Comparison of ENCODE assay signal across 1 cellular context in the genomic region with DNA sequence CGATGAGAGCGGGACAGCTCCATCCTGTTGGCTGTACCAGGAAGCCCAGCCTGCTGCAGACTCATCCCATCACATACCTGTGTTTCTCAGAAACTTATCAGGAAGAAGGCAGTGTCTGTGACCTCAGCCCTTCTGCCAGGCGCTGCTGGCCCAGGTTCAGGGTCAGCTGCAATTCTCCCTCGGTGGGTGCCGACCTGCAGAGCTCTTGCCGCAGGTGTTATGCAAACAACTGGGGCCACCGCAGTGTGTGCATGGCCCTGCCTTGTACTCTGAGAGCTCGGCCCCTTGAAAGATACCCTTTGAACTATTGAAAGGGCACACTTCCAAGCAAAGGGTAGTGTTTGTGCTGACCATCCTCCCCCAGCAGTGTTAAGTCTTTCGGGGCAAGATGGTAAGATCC.
TF ChIP-seq lines count a peak whose summit lies in the region.

No MANE protein-coding gene starts in this region.

TF ChIP-seq in HepG2, 621 proteins besides CTCF, POLR2A, EP300 and RAD21 (continued from another document):
- TF ChIP-seq, protein P1, sequence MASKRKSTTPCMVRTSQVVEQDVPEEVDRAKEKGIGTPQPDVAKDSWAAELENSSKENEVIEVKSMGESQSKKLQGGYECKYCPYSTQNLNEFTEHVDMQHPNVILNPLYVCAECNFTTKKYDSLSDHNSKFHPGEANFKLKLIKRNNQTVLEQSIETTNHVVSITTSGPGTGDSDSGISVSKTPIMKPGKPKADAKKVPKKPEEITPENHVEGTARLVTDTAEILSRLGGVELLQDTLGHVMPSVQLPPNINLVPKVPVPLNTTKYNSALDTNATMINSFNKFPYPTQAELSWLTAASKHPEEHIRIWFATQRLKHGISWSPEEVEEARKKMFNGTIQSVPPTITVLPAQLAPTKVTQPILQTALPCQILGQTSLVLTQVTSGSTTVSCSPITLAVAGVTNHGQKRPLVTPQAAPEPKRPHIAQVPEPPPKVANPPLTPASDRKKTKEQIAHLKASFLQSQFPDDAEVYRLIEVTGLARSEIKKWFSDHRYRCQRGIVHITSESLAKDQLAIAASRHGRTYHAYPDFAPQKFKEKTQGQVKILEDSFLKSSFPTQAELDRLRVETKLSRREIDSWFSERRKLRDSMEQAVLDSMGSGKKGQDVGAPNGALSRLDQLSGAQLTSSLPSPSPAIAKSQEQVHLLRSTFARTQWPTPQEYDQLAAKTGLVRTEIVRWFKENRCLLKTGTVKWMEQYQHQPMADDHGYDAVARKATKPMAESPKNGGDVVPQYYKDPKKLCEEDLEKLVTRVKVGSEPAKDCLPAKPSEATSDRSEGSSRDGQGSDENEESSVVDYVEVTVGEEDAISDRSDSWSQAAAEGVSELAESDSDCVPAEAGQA (IDR thresholded peaks at IDR 0.05; ENCODE audit: low read depth), result 0 out of 2 replicates have a peak, but pooled peaks have one; percentile 31
- TF ChIP-seq, protein P1 (CRISPR knock-in tag; IDR thresholded peaks at IDR 0.05; ENCODE audit: borderline replicate concordance), result no peak
- TF ChIP-seq, protein P2, sequence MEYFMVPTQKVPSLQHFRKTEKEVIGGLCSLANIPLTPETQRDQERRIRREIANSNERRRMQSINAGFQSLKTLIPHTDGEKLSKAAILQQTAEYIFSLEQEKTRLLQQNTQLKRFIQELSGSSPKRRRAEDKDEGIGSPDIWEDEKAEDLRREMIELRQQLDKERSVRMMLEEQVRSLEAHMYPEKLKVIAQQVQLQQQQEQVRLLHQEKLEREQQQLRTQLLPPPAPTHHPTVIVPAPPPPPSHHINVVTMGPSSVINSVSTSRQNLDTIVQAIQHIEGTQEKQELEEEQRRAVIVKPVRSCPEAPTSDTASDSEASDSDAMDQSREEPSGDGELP (IDR thresholded peaks at IDR 0.05; ENCODE audit: borderline replicate concordance, low read depth), result peak; percentile 18; the same call in 1 of the 2 replicates
- TF ChIP-seq ZNF562 (CRISPR knock-in tag; IDR thresholded peaks at IDR 0.05; ENCODE audit: borderline replicate concordance), result no peak
- TF ChIP-seq, protein P3, sequence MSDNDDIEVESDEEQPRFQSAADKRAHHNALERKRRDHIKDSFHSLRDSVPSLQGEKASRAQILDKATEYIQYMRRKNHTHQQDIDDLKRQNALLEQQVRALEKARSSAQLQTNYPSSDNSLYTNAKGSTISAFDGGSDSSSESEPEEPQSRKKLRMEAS (IDR thresholded peaks at IDR 0.05), result peak; percentile 56; the same call in 1 of the 2 replicates
- TF ChIP-seq, protein P4, sequence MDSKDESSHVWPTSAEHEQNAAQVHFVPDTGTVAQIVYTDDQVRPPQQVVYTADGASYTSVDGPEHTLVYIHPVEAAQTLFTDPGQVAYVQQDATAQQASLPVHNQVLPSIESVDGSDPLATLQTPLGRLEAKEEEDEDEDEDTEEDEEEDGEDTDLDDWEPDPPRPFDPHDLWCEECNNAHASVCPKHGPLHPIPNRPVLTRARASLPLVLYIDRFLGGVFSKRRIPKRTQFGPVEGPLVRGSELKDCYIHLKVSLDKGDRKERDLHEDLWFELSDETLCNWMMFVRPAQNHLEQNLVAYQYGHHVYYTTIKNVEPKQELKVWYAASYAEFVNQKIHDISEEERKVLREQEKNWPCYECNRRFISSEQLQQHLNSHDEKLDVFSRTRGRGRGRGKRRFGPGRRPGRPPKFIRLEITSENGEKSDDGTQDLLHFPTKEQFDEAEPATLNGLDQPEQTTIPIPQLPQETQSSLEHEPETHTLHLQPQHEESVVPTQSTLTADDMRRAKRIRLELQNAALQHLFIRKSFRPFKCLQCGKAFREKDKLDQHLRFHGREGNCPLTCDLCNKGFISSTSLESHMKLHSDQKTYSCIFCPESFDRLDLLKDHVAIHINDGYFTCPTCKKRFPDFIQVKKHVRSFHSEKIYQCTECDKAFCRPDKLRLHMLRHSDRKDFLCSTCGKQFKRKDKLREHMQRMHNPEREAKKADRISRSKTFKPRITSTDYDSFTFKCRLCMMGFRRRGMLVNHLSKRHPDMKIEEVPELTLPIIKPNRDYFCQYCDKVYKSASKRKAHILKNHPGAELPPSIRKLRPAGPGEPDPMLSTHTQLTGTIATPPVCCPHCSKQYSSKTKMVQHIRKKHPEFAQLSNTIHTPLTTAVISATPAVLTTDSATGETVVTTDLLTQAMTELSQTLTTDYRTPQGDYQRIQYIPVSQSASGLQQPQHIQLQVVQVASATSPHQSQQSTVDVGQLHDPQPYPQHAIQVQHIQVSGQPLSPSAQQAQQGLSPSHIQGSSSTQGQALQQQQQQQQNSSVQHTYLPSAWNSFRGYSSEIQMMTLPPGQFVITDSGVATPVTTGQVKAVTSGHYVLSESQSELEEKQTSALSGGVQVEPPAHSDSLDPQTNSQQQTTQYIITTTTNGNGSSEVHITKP (CRISPR knock-in tag; IDR thresholded peaks at IDR 0.05; ENCODE audit: low read depth), result 0 out of 2 replicates have a peak, but pooled peaks have one; percentile 36
- 0 out of 2 replicates have a peak, but pooled peaks have one; percentile 55 for TF ChIP-seq ZNF772 (CRISPR knock-in tag; IDR thresholded peaks at IDR 0.05)
- peak; percentile 67; the same call in 1 of the 2 replicates for TF ChIP-seq ZNF644 (CRISPR knock-in tag; IDR thresholded peaks at IDR 0.05; ENCODE audit: low read depth)
- peak; percentile 58; the same call in 1 of the 2 replicates for TF ChIP-seq SOX5 (CRISPR knock-in tag; IDR thresholded peaks at IDR 0.05; ENCODE audit: borderline replicate concordance)
- 0 out of 2 replicates have a peak, but pooled peaks have one; percentile 51 for TF ChIP-seq HIVEP1 (CRISPR knock-in tag; IDR thresholded peaks at IDR 0.05)
- TF ChIP-seq TCF12 (IDR thresholded peaks at IDR 0.05), result no peak
- TF ChIP-seq TCF12 (CRISPR knock-in tag; IDR thresholded peaks at IDR 0.05), result 0 out of 2 replicates have a peak, but pooled peaks have one; percentile 54
- TF ChIP-seq, protein P5, sequence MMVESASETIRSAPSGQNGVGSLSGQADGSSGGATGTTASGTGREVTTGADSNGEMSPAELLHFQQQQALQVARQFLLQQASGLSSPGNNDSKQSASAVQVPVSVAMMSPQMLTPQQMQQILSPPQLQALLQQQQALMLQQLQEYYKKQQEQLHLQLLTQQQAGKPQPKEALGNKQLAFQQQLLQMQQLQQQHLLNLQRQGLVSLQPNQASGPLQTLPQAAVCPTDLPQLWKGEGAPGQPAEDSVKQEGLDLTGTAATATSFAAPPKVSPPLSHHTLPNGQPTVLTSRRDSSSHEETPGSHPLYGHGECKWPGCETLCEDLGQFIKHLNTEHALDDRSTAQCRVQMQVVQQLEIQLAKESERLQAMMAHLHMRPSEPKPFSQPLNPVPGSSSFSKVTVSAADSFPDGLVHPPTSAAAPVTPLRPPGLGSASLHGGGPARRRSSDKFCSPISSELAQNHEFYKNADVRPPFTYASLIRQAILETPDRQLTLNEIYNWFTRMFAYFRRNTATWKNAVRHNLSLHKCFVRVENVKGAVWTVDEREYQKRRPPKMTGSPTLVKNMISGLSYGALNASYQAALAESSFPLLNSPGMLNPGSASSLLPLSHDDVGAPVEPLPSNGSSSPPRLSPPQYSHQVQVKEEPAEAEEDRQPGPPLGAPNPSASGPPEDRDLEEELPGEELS (CRISPR knock-in tag; IDR thresholded peaks at IDR 0.05), result peak; percentile 77
